ENCODE assay signal across 15 cellular contexts in genomic region chr4:11702886-11703555, GRCh38.
A peak's percentile ranks its signal among the peaks of the same experiment; 100 is the strongest.
DNase-seq lines count a peak whose midpoint lies in the region; FAIRE-seq and TF ChIP-seq lines count a peak whose summit lies in the region.
"Had no signal": no experiment of that assay in that cellular context is flagged by ENCODE, and none has a peak within 500 bp of the region (broad histone marks: within the 10 kb centered on the region; RNA-seq: fewer than 3 reads in every experiment).

No MANE protein-coding gene starts in this region.

- FAIRE-seq in bronchial epithelial cell (lab: Jason Lieb, UNC) = no peak
- FAIRE-seq: GM12891 had no signal

- no peaks in the 10 kb centered on the region for H3K9me3 ChIP-seq in esophagus muscularis mucosa

- no peak for TF ChIP-seq POLR2A in esophagus muscularis mucosa (IDR thresholded peaks at IDR 0.05; ENCODE audit: low read depth)

- TF ChIP-seq EP300 in esophagus muscularis mucosa (IDR thresholded peaks at IDR 0.05) = no peak

- H3K27me3 ChIP-seq in bronchial epithelial cell (ENCODE audit: control insufficient read depth, insufficient read depth, low read length) (no peaks in the 10 kb centered on the region), esophagus muscularis mucosa (no peaks in the 10 kb centered on the region)

- DNase-seq in M059J (ENCODE audit: low read depth) = peak; percentile 36
- DNase-seq in bronchial epithelial cell (ENCODE audit: low read depth) = peak; percentile 73
- DNase-seq in foreskin melanocyte = peak; percentile 13
- DNase-seq in ecto neural progenitor cell (ENCODE audit: low spot score) = no peak
- DNase-seq in esophagus muscularis mucosa (ENCODE audit: extremely low spot score) = no peak
- no peak for DNase-seq in activated CD4-positive, CD25-positive, alpha-beta regulatory T cell treated with anti-CD3 and anti-CD28 coated beads, Interleukin-2, amount 50 U/mL, for 72 hours
- no peak for DNase-seq in occipital lobe (lab: John Stamatoyannopoulos, UW)
- DNase-seq: C1 segment of cervical spinal cord; Calu3; CD4-positive, alpha-beta T cell; DMS 273 treated with DMSO at 0.1 percent for 48 hours; DMS79; GM23248; H7 had no signal

- intact Hi-C loops in esophagus muscularis mucosa (cut with DNase I) = no loop called here

- H3K4me3 ChIP-seq in bronchial epithelial cell (ENCODE audit: low read depth, low read length) (no peak overlapping the region), esophagus muscularis mucosa (no peak overlapping the region)
- H3K4me3 ChIP-seq: GM23248 had no signal

- H3K27ac ChIP-seq in esophagus muscularis mucosa (replicated peaks in 1 of 4) = no peak overlapping the region
- H3K27ac ChIP-seq: GM23248 had no signal

- H3K4me1 ChIP-seq in esophagus muscularis mucosa = peaks cover 0 to 3% (median 0%) of the 10 kb centered on the region in 4 donors

- H3K36me3 ChIP-seq in bronchial epithelial cell (ENCODE audit: control insufficient read depth, insufficient read depth, low read length) (no peaks in the 10 kb centered on the region), esophagus muscularis mucosa (no peaks in the 10 kb centered on the region)

- TF ChIP-seq CTCF in bronchial epithelial cell (IDR thresholded peaks at IDR 0.05; ENCODE audit: insufficient read depth, low read length, severe bottlenecking) = no peak
- TF ChIP-seq CTCF in esophagus muscularis mucosa (IDR thresholded peaks at IDR 0.05) = no peak

- 70% methylated on average over 3 of the region's 3 CpGs for WGBS in esophagus muscularis mucosa

Comparison
In these comparisons a context has a peak if more than half of its experiments do, and no peak if none do; other contexts are left out.
1. DNase-seq: peak in M059J (single experiment), bronchial epithelial cell (single experiment) and foreskin melanocyte (single experiment); none in ecto neural progenitor cell (single experiment), esophagus muscularis mucosa (single experiment), activated CD4-positive, CD25-positive, alpha-beta regulatory T cell treated with anti-CD3 and anti-CD28 coated beads, Interleukin-2, amount 50 U/mL, for 72 hours (single experiment) and occipital lobe (single experiment).